ENCODE assay signal across 30 cellular contexts in genomic region chr9:38395653-38396370, GRCh38. TPM values are rescaled to one million over a fixed set of nuclear protein-coding genes. Genes with fewer than 3 reads are reported as not detected.
"Had no signal": no experiment of that assay in that cellular context is flagged by ENCODE, and none has a peak within 500 bp of the region (broad histone marks: within the 10 kb centered on the region; RNA-seq: fewer than 3 reads in every experiment).

No MANE protein-coding gene starts in this region.

- H3K4me1 ChIP-seq: foreskin keratinocyte had no signal

- H3K27ac ChIP-seq: dorsolateral prefrontal cortex, epithelial cell of prostate, foreskin keratinocyte, lower lobe of right lung, ovary, psoas muscle, skin epidermis, suprapubic skin had no signal

- H3K27ac Mint-ChIP-seq: endodermal cell; nephron progenitor cell; stimulated activated naive B cell treated with anti-CD40 and anti-IgM and Interleukin-4, amounts not matched to agents 10 μg/mL and 1 μg/mL and 100 μg/mL, for 72 hours; stimulated activated naive CD8-positive, alpha-beta T cell treated with anti-CD3 and anti-CD28 coated beads, Interleukin-15, Interleukin-2, amounts not matched to agents 100 ng/mL and 50 ng/mL, for 24 hours; type B pancreatic cell had no signal

- H3K4me3 ChIP-seq: dorsolateral prefrontal cortex, lower lobe of right lung, ovary, psoas muscle, skin epidermis, suprapubic skin, thyroid gland had no signal

- DNase-seq: cerebellar nuclear complex; dorsolateral prefrontal cortex; effector CD4-positive, alpha-beta T cell; endodermal cell; foreskin keratinocyte; glutamatergic neuron; hypothalamus; immature natural killer cell; islet precursor cell; left ventricle myocardium superior; lower lobe of right lung; naive thymus-derived CD8-positive, alpha-beta T cell; nephron progenitor cell; occipital lobe; ovary; posterior cingulate gyrus; psoas muscle; stimulated activated CD4-positive, alpha-beta T cell treated with anti-CD3 and anti-CD28 coated beads, Interleukin-15, amount 100 ng/mL, for 24 hours; stimulated activated CD4-positive, alpha-beta T cell treated with anti-CD3 and anti-CD28 coated beads, Interleukin-2, amount 100 ng/mL, for 48 hours; stimulated activated naive B cell treated with anti-CD40 and anti-IgM and Interleukin-4, amounts not matched to agents 10 μg/mL and 1 μg/mL and 100 μg/mL, for 72 hours; thyroid gland had no signal

- H3K36me3 ChIP-seq: ovary had no signal

- ATAC-seq: esophagus mucosa; foreskin keratinocyte; left ventricle myocardium superior; lower lobe of right lung; naive thymus-derived CD8-positive, alpha-beta T cell; psoas muscle; right cardiac atrium; stimulated activated naive B cell treated with anti-CD40 and anti-IgM and Interleukin-4, amounts not matched to agents 10 μg/mL and 1 μg/mL and 100 μg/mL, for 72 hours had no signal

- H3K9me3 ChIP-seq: lower lobe of right lung, ovary, psoas muscle, suprapubic skin, thyroid gland had no signal

- H3K9me3 Mint-ChIP-seq: endodermal cell; immature natural killer cell; nephron progenitor cell; stimulated activated naive B cell treated with anti-CD40 and anti-IgM and Interleukin-4, amounts not matched to agents 10 μg/mL and 1 μg/mL and 100 μg/mL, for 72 hours; type B pancreatic cell had no signal

- H3K27me3 ChIP-seq: dorsolateral prefrontal cortex, ovary, suprapubic skin, thyroid gland had no signal

- H3K4me3 Mint-ChIP-seq: endodermal cell; immature natural killer cell; nephron progenitor cell; stimulated activated naive B cell treated with anti-CD40 and anti-IgM and Interleukin-4, amounts not matched to agents 10 μg/mL and 1 μg/mL and 100 μg/mL, for 72 hours; stimulated activated naive CD8-positive, alpha-beta T cell treated with anti-CD3 and anti-CD28 coated beads, Interleukin-15, Interleukin-2, amounts not matched to agents 100 ng/mL and 50 ng/mL, for 24 hours; type B pancreatic cell had no signal

RNA-seq across cellular contexts. Expression of gene IGFBPL1, which starts 28.4 kb away (rescaled TPM):
- total RNA-seq: esophagus mucosa; fibroblast of lung; left ventricle myocardium superior; mesenteric fat pad; naive thymus-derived CD8-positive, alpha-beta T cell; suprapubic skin had no signal
- polyA plus RNA-seq: fibroblast of lung; foreskin keratinocyte; immature natural killer cell; naive thymus-derived CD8-positive, alpha-beta T cell had no signal
